In genomic region chr2:172704072-172704936, GRCh38 we compare ENCODE assay signal across 9 cellular contexts. TPM values are rescaled to one million over a fixed set of nuclear protein-coding genes. Genes with fewer than 3 reads are reported as not detected.
DNase-seq lines count a peak whose midpoint lies in the region; ATAC-seq, FAIRE-seq and TF ChIP-seq lines count a peak whose summit lies in the region.
"Had no signal": no experiment of that assay in that cellular context is flagged by ENCODE, and none has a peak within 500 bp of the region (broad histone marks: within the 10 kb centered on the region; RNA-seq: fewer than 3 reads in every experiment).

No MANE protein-coding gene starts in this region.

- DNase-seq in NCI-H69 (lab: John Stamatoyannopoulos, UW) (peak; percentile 46), epidermal melanocyte (ENCODE audit: insufficient read length, low spot score) (peak; percentile 48), progenitor cell of endocrine pancreas (ENCODE audit: low spot score, unreplicated experiment) (no peak), GM12892 (ENCODE audit: insufficient read length) (no peak)
- no peak for DNase-seq in central memory CD4-positive, alpha-beta T cell

- no peak for FAIRE-seq in GM12892 (lab: Jason Lieb, UNC)

- no peak overlapping the region for H3K4me3 Mint-ChIP-seq in progenitor cell of endocrine pancreas (ENCODE audit: low read depth)
- H3K4me3 Mint-ChIP-seq: activated naive CD4-positive, alpha-beta T cell treated with anti-CD3 and anti-CD28 coated beads, Interleukin-2, amount 50 U/mL, for 24 hours had no signal

- TF ChIP-seq POLR2A in GM12892 (IDR thresholded peaks at IDR 0.05; ENCODE audit: low read depth, low read length) = no peak

- peak; percentile 62 for TF ChIP-seq CTCF in 22Rv1 (IDR thresholded peaks at IDR 0.05)
- TF ChIP-seq CTCF in GM12873 (IDR thresholded peaks at IDR 0.05; ENCODE audit: insufficient read depth, low read depth, low read length, missing control alignments) = peak; percentile 65
- TF ChIP-seq CTCF in progenitor cell of endocrine pancreas (IDR thresholded peaks at IDR 0.05; ENCODE audit: unreplicated experiment) = peak; percentile 63

- H3K4me1 Mint-ChIP-seq in progenitor cell of endocrine pancreas (ENCODE audit: low read depth) = peaks cover 3% of the 10 kb centered on the region

- H3K27ac ChIP-seq in 22Rv1 = no peak overlapping the region

- H3K9me3 Mint-ChIP-seq in progenitor cell of endocrine pancreas (ENCODE audit: low read depth) = no peaks in the 10 kb centered on the region
- H3K9me3 Mint-ChIP-seq: activated naive CD4-positive, alpha-beta T cell treated with anti-CD3 and anti-CD28 coated beads, Interleukin-2, amount 50 U/mL, for 24 hours had no signal

- no peaks in the 10 kb centered on the region for H3K36me3 Mint-ChIP-seq in progenitor cell of endocrine pancreas (ENCODE audit: insufficient read depth)
- H3K36me3 Mint-ChIP-seq: activated naive CD4-positive, alpha-beta T cell treated with anti-CD3 and anti-CD28 coated beads, Interleukin-2, amount 50 U/mL, for 24 hours had no signal

- peak overlapping the region; percentile 43 for H3K27ac Mint-ChIP-seq in progenitor cell of endocrine pancreas
- H3K27ac Mint-ChIP-seq: activated naive CD4-positive, alpha-beta T cell treated with anti-CD3 and anti-CD28 coated beads, Interleukin-2, amount 50 U/mL, for 24 hours had no signal

- peaks cover 3% of the 10 kb centered on the region for H3K27me3 Mint-ChIP-seq in progenitor cell of endocrine pancreas
- H3K27me3 Mint-ChIP-seq: activated naive CD4-positive, alpha-beta T cell treated with anti-CD3 and anti-CD28 coated beads, Interleukin-2, amount 50 U/mL, for 24 hours had no signal

- ATAC-seq in GM21825 (IDR thresholded peaks at IDR 0.05; ENCODE audit: unreplicated experiment) = no peak

RNA-seq across cellular contexts. Expression of gene RAPGEF4, which starts 31.3 kb away (rescaled TPM):
- 8.6 and 11.9 TPM in 2 replicates for total RNA-seq in progenitor cell of endocrine pancreas
- polyA plus RNA-seq in GM12892 (2012; ENCODE audit: missing spikeins) = 0.25 TPM

Comparison
In these comparisons a context has a peak if more than half of its experiments do, and no peak if none do; other contexts are left out.
1. DNase-seq: peak in NCI-H69 (single experiment) and epidermal melanocyte (single experiment); none in progenitor cell of endocrine pancreas (single experiment), GM12892 (single experiment) and central memory CD4-positive, alpha-beta T cell (single experiment).
2. Peak in every context shown above with its lines, with median percentiles within 50 percentile points of each other: CTCF ChIP-seq.